ENCODE assay signal across 1 cellular context in genomic region chr11:69449320-69450063, GRCh38.
TF ChIP-seq lines count a peak whose summit lies in the region.

No MANE protein-coding gene starts in this region.

TF ChIP-seq in K562, 482 proteins besides CTCF, POLR2A, EP300 and RAD21 (continued from another document and continues in another):
- TF ChIP-seq E2F4 (CRISPR knock-in tag; IDR thresholded peaks at IDR 0.05; ENCODE audit: low read depth): no peak
- TF ChIP-seq ZSCAN29 (IDR thresholded peaks at IDR 0.05): no peak
- TF ChIP-seq ELF4 (CRISPR knock-in tag; IDR thresholded peaks at IDR 0.05): no peak
- TF ChIP-seq NFYB (IDR thresholded peaks at IDR 0.05; ENCODE audit: extremely low read depth, insufficient read length): no peak
- TF ChIP-seq SFPQ (IDR thresholded peaks at IDR 0.05; ENCODE audit: low read depth, low read length): no peak
- TF ChIP-seq ZBTB40 (IDR thresholded peaks at IDR 0.05): no peak
- no peak for TF ChIP-seq ZBTB40 (CRISPR knock-in tag; IDR thresholded peaks at IDR 0.05)
- no peak for TF ChIP-seq POU5F1 (IDR thresholded peaks at IDR 0.05; ENCODE audit: borderline replicate concordance, low read depth, low read length, partially characterized antibody)
- no peak for TF ChIP-seq ZNF75A (CRISPR knock-in tag; IDR thresholded peaks at IDR 0.05)
- no peak for TF ChIP-seq ZNF79 (CRISPR knock-in tag; IDR thresholded peaks at IDR 0.05; ENCODE audit: low read depth)
- no peak for TF ChIP-seq PYGO2 (tag; IDR thresholded peaks at IDR 0.05)
- TF ChIP-seq LEF1 (IDR thresholded peaks at IDR 0.05): peak; percentile 83
- no peak for TF ChIP-seq RBM39 (optimal IDR thresholded peaks at IDR 0.05; ENCODE audit: low read depth, low read length)
- no peak for TF ChIP-seq ZNF197 (CRISPR knock-in tag; IDR thresholded peaks at IDR 0.05; ENCODE audit: low read depth)
- TF ChIP-seq SREBF2 (CRISPR knock-in tag; IDR thresholded peaks at IDR 0.05): no peak
- TF ChIP-seq PCBP2 (IDR thresholded peaks at IDR 0.05; ENCODE audit: low read depth, low read length, poor library complexity, severe bottlenecking): no peak
- TF ChIP-seq SAP30 (IDR thresholded peaks at IDR 0.05; ENCODE audit: borderline replicate concordance, insufficient read depth, low read depth, low read length, poor library complexity, severe bottlenecking): no peak
- TF ChIP-seq ZFP36 (IDR thresholded peaks at IDR 0.05; ENCODE audit: low read depth, low read length, partially characterized antibody): no peak
- TF ChIP-seq HNRNPH1 (optimal IDR thresholded peaks at IDR 0.05; ENCODE audit: low read depth, low read length): no peak
- no peak for TF ChIP-seq HEY1 (CRISPR knock-in tag; IDR thresholded peaks at IDR 0.05; ENCODE audit: borderline replicate concordance)
- TF ChIP-seq TFE3 (CRISPR knock-in tag; IDR thresholded peaks at IDR 0.05): no peak
- 0 out of 2 replicates have a peak, but pooled peaks have one; percentile 63 for TF ChIP-seq LCOR (CRISPR knock-in tag; IDR thresholded peaks at IDR 0.05)
- peak; percentile 68 for TF ChIP-seq SOX6 (IDR thresholded peaks at IDR 0.05)
- no peak for TF ChIP-seq MED1 (CRISPR knock-in tag; IDR thresholded peaks at IDR 0.05; ENCODE audit: borderline replicate concordance)
- TF ChIP-seq CC2D1A (IDR thresholded peaks at IDR 0.05): no peak; the same call in 1 of the 2 replicates
- no peak for TF ChIP-seq MXI1 (IDR thresholded peaks at IDR 0.05; ENCODE audit: low read depth, low read length)
- no peak for TF ChIP-seq TRIM28 (IDR thresholded peaks at IDR 0.05)
- TF ChIP-seq CBFB (CRISPR knock-in tag; IDR thresholded peaks at IDR 0.05): no peak
- TF ChIP-seq SP1 (CRISPR knock-in tag; IDR thresholded peaks at IDR 0.05): no peak
- no peak for TF ChIP-seq HNRNPUL1 (IDR thresholded peaks at IDR 0.05; ENCODE audit: low read length)
- TF ChIP-seq POLR2B (IDR thresholded peaks at IDR 0.05; ENCODE audit: low read depth, partially characterized antibody): no peak
- TF ChIP-seq SRF (CRISPR knock-in tag; IDR thresholded peaks at IDR 0.05): no peak
- peak; percentile 55; the same call in 1 of the 2 replicates for TF ChIP-seq RUNX1 (IDR thresholded peaks at IDR 0.05; ENCODE audit: low read depth)
- peak; percentile 62; the same call in 1 of the 2 replicates for TF ChIP-seq HDAC2 (IDR thresholded peaks at IDR 0.05)
- TF ChIP-seq SRSF9 (IDR thresholded peaks at IDR 0.05; ENCODE audit: borderline replicate concordance, low read depth, low read length): no peak
- TF ChIP-seq TEAD4 (IDR thresholded peaks at IDR 0.05; ENCODE audit: low read length): peak; percentile 87
- no peak for TF ChIP-seq TEAD4 (CRISPR knock-in tag; IDR thresholded peaks at IDR 0.05; ENCODE audit: borderline replicate concordance)
- no peak for TF ChIP-seq MITF (IDR thresholded peaks at IDR 0.05)
- no peak for TF ChIP-seq ZNF561 (CRISPR knock-in tag; conservative IDR thresholded peaks at IDR 0.05)
- no peak for TF ChIP-seq SMARCB1 (IDR thresholded peaks at IDR 0.05; ENCODE audit: insufficient read length, low read depth)
- no peak for TF ChIP-seq ELK3 (CRISPR knock-in tag; IDR thresholded peaks at IDR 0.05)
- TF ChIP-seq RFX7 (CRISPR knock-in tag; IDR thresholded peaks at IDR 0.05): no peak
- TF ChIP-seq HES1 (IDR thresholded peaks at IDR 0.05; ENCODE audit: low read depth): peak; percentile 55; the same call in 1 of the 2 replicates
- no peak for TF ChIP-seq HBP1 (CRISPR knock-in tag; IDR thresholded peaks at IDR 0.05)
- TF ChIP-seq KLF1 (tag; IDR thresholded peaks at IDR 0.05): no peak
- no peak for TF ChIP-seq CBX2 (IDR thresholded peaks at IDR 0.05; ENCODE audit: insufficient read depth, low read length, poor library complexity, severe bottlenecking)
- TF ChIP-seq OTX1 (CRISPR knock-in tag; IDR thresholded peaks at IDR 0.05): no peak
- peak; percentile 61 for TF ChIP-seq FOS (IDR thresholded peaks at IDR 0.05; ENCODE audit: extremely low read depth, insufficient read length)
- no peak for TF ChIP-seq WHSC1 (IDR thresholded peaks at IDR 0.05; ENCODE audit: low read length)
- TF ChIP-seq E2F1 (CRISPR knock-in tag; IDR thresholded peaks at IDR 0.05): no peak
- TF ChIP-seq ZNF133 (CRISPR knock-in tag; IDR thresholded peaks at IDR 0.05): no peak
